In genomic region chr12:80778005-80778541, GRCh38 we compare ENCODE assay signal across 8 cellular contexts.
DNase-seq lines count a peak whose midpoint lies in the region; ATAC-seq lines count a peak whose summit lies in the region.

No MANE protein-coding gene starts in this region.

- H3K27me3 Mint-ChIP-seq in activated T-cell treated with anti-CD3 and anti-CD28 coated beads, Interleukin-2, amount 50 U/mL, for 72 hours (ENCODE audit: low read depth), result no peaks in the 10 kb centered on the region

- DNase-seq in COLO829 (ENCODE audit: low spot score) (peak; percentile 22), NCI-H1436 treated with DMSO at 0.1 percent for 48 hours (lab: John Stamatoyannopoulos, UW) (peak; percentile 95), left ventricle myocardium superior (peak; percentile 30), iPS-NIHi7 (ENCODE audit: extremely low spot score) (no peak)
- DNase-seq in activated T-cell treated with anti-CD3 and anti-CD28 coated beads, Interleukin-2, amount 50 U/mL, for 72 hours, result peak; percentile 68 to 71
- DNase-seq in stimulated activated CD4-positive, alpha-beta T cell treated with anti-CD3 and anti-CD28 coated beads, Interleukin-4, amount 100 ng/mL, for 48 hours (ENCODE audit: low read depth in 2 of 2), result peak; percentile 1 to 26

- peaks cover 10 to 12% of the 10 kb centered on the region in 2 donors for H3K9me3 Mint-ChIP-seq in activated T-cell treated with anti-CD3 and anti-CD28 coated beads, Interleukin-2, amount 50 U/mL, for 72 hours

- H3K4me1 Mint-ChIP-seq in activated T-cell treated with anti-CD3 and anti-CD28 coated beads, Interleukin-2, amount 50 U/mL, for 72 hours (ENCODE audit: low read depth), result peaks cover 7% of the 10 kb centered on the region

- intact Hi-C loops in left ventricle myocardium superior (cut with micrococcal nuclease), result no loop called here

- no peak overlapping the region for H3K27ac Mint-ChIP-seq in activated T-cell treated with anti-CD3 and anti-CD28 coated beads, Interleukin-2, amount 50 U/mL, for 72 hours

- peaks cover 2 to 4% of the 10 kb centered on the region in 2 donors for H3K36me3 Mint-ChIP-seq in activated T-cell treated with anti-CD3 and anti-CD28 coated beads, Interleukin-2, amount 50 U/mL, for 72 hours (ENCODE audit: insufficient read depth in 2 of 2)

- ATAC-seq in GM18873 (IDR thresholded peaks at IDR 0.05; ENCODE audit: low FRiP score, unreplicated experiment), result peak; percentile 99
- ATAC-seq in HG02981 (IDR thresholded peaks at IDR 0.05; ENCODE audit: unreplicated experiment), result peak; percentile 95
- ATAC-seq in activated T-cell treated with anti-CD3 and anti-CD28 coated beads, Interleukin-2, amount 50 U/mL, for 72 hours (replicated peaks in 1 of 2), result peak; percentile 95 to 96
- ATAC-seq in left ventricle myocardium superior, result peak; percentile 88

- H3K4me3 Mint-ChIP-seq in activated T-cell treated with anti-CD3 and anti-CD28 coated beads, Interleukin-2, amount 50 U/mL, for 72 hours, result no peak overlapping the region
